ENCODE assay signal across 8 cellular contexts in the genomic region with DNA sequence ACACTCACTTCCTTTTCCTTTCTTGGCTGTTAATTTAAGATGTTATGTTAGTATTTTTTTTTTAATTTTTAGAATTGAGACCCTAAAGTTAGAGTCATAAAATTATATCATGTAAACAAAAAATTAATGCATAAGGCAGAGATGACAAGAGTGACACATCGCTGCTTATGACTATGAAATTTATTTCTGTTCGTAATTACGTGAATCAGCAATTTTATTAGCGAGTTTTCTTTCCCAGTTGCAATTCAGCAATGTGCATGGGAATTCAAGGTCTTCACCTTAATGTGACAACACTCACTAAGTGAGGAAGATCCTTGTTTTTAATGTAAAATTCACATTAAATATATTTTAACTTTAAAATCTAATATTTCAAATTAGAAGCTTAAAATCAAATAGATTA.
"Had no signal": no experiment of that assay in that cellular context is flagged by ENCODE, and none has a peak within 500 bp of the region (broad histone marks: within the 10 kb centered on the region; RNA-seq: fewer than 3 reads in every experiment).

No MANE protein-coding gene starts in this region.

- H3K4me2 ChIP-seq: GM23338 had no signal

- DNase-seq: H9, HCEC 1CT, KG1 had no signal

- FAIRE-seq: H1, H54, HTR-8/SVneo had no signal

- H3K4me3 ChIP-seq: GM23338 had no signal

- H3K27ac ChIP-seq: HL-60 had no signal

- ATAC-seq: GM23338 had no signal

- H2AFZ ChIP-seq: GM23338 had no signal
